22 cellular contexts compared by ENCODE assay signal in the genomic region with DNA sequence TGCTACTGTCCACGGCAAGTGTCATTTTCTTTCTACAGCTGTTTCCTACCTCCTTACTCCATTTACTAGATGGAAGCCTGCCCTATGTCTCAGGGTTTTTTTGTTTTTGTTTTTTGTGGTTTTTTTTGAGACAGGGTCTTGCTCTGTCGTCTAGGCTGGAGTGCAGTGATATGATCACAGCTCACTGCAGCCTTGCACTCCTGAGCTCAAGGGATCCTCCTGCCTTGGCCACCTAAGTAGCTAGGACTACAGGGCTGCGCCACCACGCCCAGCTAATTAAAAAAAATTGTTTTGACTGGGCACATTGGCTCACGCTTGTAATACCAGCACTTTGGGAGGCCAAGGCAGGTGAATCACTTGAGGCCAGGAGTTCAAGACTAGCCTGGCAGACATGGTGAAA. TPM values are rescaled to one million over a fixed set of nuclear protein-coding genes. Genes with fewer than 3 reads are reported as not detected.
DNase-seq lines count a peak whose midpoint lies in the region; ATAC-seq, FAIRE-seq and TF ChIP-seq lines count a peak whose summit lies in the region.
"Had no signal": no experiment of that assay in that cellular context is flagged by ENCODE, and none has a peak within 500 bp of the region (broad histone marks: within the 10 kb centered on the region; RNA-seq: fewer than 3 reads in every experiment).

No MANE protein-coding gene starts in this region.

- TF ChIP-seq CTCF in OCI-LY1 (IDR thresholded peaks at IDR 0.05; ENCODE audit: low read length) (no peak), K562 (IDR thresholded peaks at IDR 0.05 in 2 of 3, conservative IDR thresholded peaks at IDR 0.05 in 1 of 3; ENCODE audit: insufficient read depth in 2 of 3, low read depth in 1 of 3, low read length in 3 of 3) (no peak), neural progenitor cell (IDR thresholded peaks at IDR 0.05) (no peak)

- H3K36me3 ChIP-seq in OCI-LY1 (ENCODE audit: insufficient read depth, low read length) (no peaks in the 10 kb centered on the region), K562 (ENCODE audit: control insufficient read depth, insufficient read depth, low read length) (no peaks in the 10 kb centered on the region), neural progenitor cell (no peaks in the 10 kb centered on the region)
- H3K36me3 ChIP-seq: BE2C had no signal

- H2AFZ ChIP-seq in OCI-LY1 (ENCODE audit: low read length) = 0 out of 2 replicates have a peak overlapping the region, but pooled peaks have one; percentile 20
- peak overlapping the region; percentile 38; the same call in 1 of the 2 replicates for H2AFZ ChIP-seq in K562 (ENCODE audit: low read depth, low read length)
- H2AFZ ChIP-seq in neural progenitor cell (replicated peaks) = no peak overlapping the region
- H2AFZ ChIP-seq: GM23338 had no signal

- CTCF ChIA-PET in K562 (lab: Yijun Ruan, JAX; ENCODE audit: low intra/inter-chr PET ratio) = no interaction called here

- H3K36me3 Mint-ChIP-seq in neural progenitor cell = no peaks in the 10 kb centered on the region

- TF ChIP-seq EP300 in K562 (IDR thresholded peaks at IDR 0.05; ENCODE audit: low read length) = no peak

- H3K4me3 ChIP-seq in OCI-LY1 (ENCODE audit: low read depth, low read length, poor library complexity, severe bottlenecking) (no peak overlapping the region), K562 (no peak overlapping the region), neural progenitor cell (no peak overlapping the region)
- H3K4me3 ChIP-seq: GM23338 had no signal

- BruUV-seq in K562 (replicated peaks; lab: Mats Ljungman, UMichigan) = no TSS peak

- peaks cover 6% of the 10 kb centered on the region for H3K4me1 Mint-ChIP-seq in neural progenitor cell
- H3K4me1 Mint-ChIP-seq: GM23338 had no signal

- H3K27me3 ChIP-seq in OCI-LY1 (ENCODE audit: insufficient read depth, low read length) (no peaks in the 10 kb centered on the region), K562 (ENCODE audit: control insufficient read depth in 2 of 2, insufficient read depth in 2 of 2, low read length in 2 of 2) (no peaks in the 10 kb centered on the region), neural progenitor cell (no peaks in the 10 kb centered on the region)
- H3K27me3 ChIP-seq: BE2C had no signal

- no peak overlapping the region for H3K4me3 Mint-ChIP-seq in neural progenitor cell
- H3K4me3 Mint-ChIP-seq: CD4-positive, alpha-beta T cell; GM23338; HFFc6 had no signal

- no peak overlapping the region for H3K9ac ChIP-seq in OCI-LY1 (ENCODE audit: low read length)
- peak overlapping the region in 1 of 2 experiments; percentile 40; a peak in 1 of 4 replicates for H3K9ac ChIP-seq in K562 (ENCODE audit: insufficient read depth in 1 of 2, low read depth in 2 of 2, low read length in 2 of 2)
- no peak overlapping the region for H3K9ac ChIP-seq in neural progenitor cell

- no peak for TF ChIP-seq POLR2A in K562 (conservative IDR thresholded peaks at IDR 0.05)

- H3K4me2 ChIP-seq in OCI-LY1 (ENCODE audit: low read length) (no peak overlapping the region), K562 (ENCODE audit: insufficient read depth, low read length) (no peak overlapping the region), neural progenitor cell (no peak overlapping the region)
- H3K4me2 ChIP-seq: GM23338 had no signal

- no peaks in the 10 kb centered on the region for H3K79me2 ChIP-seq in OCI-LY1 (ENCODE audit: insufficient read depth, low read length)
- no peaks in the 10 kb centered on the region for H3K79me2 ChIP-seq in K562 (ENCODE audit: control insufficient read depth, insufficient read depth, low read length)
- H3K79me2 ChIP-seq in neural progenitor cell (ENCODE audit: low read depth) = no peaks in the 10 kb centered on the region

- peaks cover 6% of the 10 kb centered on the region for H3K9me3 Mint-ChIP-seq in neural progenitor cell
- H3K9me3 Mint-ChIP-seq: CD4-positive, alpha-beta T cell; GM23338 had no signal

- peak overlapping the region; percentile 53 for H3K27ac Mint-ChIP-seq in neural progenitor cell
- H3K27ac Mint-ChIP-seq: CD4-positive, alpha-beta T cell; GM23338; HFFc6 had no signal

- H4K20me1 ChIP-seq in OCI-LY1 (ENCODE audit: insufficient read depth, low read length) = no peaks in the 10 kb centered on the region
- no peaks in the 10 kb centered on the region for H4K20me1 ChIP-seq in K562 (replicated peaks; ENCODE audit: control insufficient read depth, insufficient read depth, low read length)
- no peaks in the 10 kb centered on the region for H4K20me1 ChIP-seq in neural progenitor cell (ENCODE audit: low read depth)

- ATAC-seq in K562 = peak; percentile 88
- ATAC-seq: GM23338, HCT116 had no signal

- FAIRE-seq in K562 (lab: Jason Lieb, UNC) = peak; percentile 84
- FAIRE-seq: A204.1, D721Med, GM12892, GM18507, H54, HTR-8/SVneo had no signal

- WGBS in K562 (ENCODE audit: insufficient coverage, low coverage, missing lambda C conversion rate) = 7% methylated on average over 5 of the region's 5 CpGs

- in situ Hi-C loops in K562 (cut with MboI) = no loop called here

- H3K9me1 ChIP-seq in K562 (ENCODE audit: control insufficient read depth, insufficient read depth, low read length) = no peaks in the 10 kb centered on the region

- H3K9me2 ChIP-seq in OCI-LY1 (ENCODE audit: low read depth, low read length) = no peaks in the 10 kb centered on the region

- peaks cover 4% of the 10 kb centered on the region for H3K27me3 Mint-ChIP-seq in neural progenitor cell (ENCODE audit: insufficient read depth, low read depth)
- H3K27me3 Mint-ChIP-seq: CD4-positive, alpha-beta T cell had no signal

- intact Hi-C loops in K562 (cut with micrococcal nuclease) = no loop called here

- peaks cover 4% of the 10 kb centered on the region for H3K4me1 ChIP-seq in OCI-LY1 (ENCODE audit: insufficient read depth, low read length, severe bottlenecking)
- peaks cover 2 to 6% of the 10 kb centered on the region in 2 experiments; a peak in 2 of 5 replicates for H3K4me1 ChIP-seq in K562 (replicated peaks in 1 of 2; ENCODE audit: control insufficient read depth in 2 of 2, insufficient read depth in 2 of 2, low read length in 2 of 2)
- H3K4me1 ChIP-seq in neural progenitor cell = no peaks in the 10 kb centered on the region
- H3K4me1 ChIP-seq: BE2C, Caco-2 had no signal

- DNase-seq in K562 (ENCODE audit: extremely low read depth in 1 of 4, low spot score in 3 of 4) (peak in 1 of 4 experiments; percentile 64), neural progenitor cell (ENCODE audit: low spot score) (no peak), Kasumi-1 (lab: John Stamatoyannopoulos, UW) (no peak), HCEC 1CT (no peak)
- DNase-seq in effector CD4-positive, alpha-beta T cell = no peak
- DNase-seq: ACHN; BE2C; CD4-positive, alpha-beta T cell; GDM1; HFFc6; IMR-90 had no signal

- POLR2A ChIA-PET in K562 (lab: Yijun Ruan, JAX) = interaction anchor here (0.6 to 3.5 kb wide), 3 partner anchors 26 to 58 kb away, joined by 3 to 29 read pairs (median 3); a partner anchor contains a TSS

- H3F3A ChIP-seq in OCI-LY1 (ENCODE audit: insufficient read depth, low read length) (no peaks in the 10 kb centered on the region), neural progenitor cell (ENCODE audit: low read depth) (no peaks in the 10 kb centered on the region)

- no peak for TF ChIP-seq RAD21 in K562 (CRISPR knock-in tag; conservative IDR thresholded peaks at IDR 0.05 in 1 of 2, IDR thresholded peaks at IDR 0.05 in 1 of 2)

- H3K27ac ChIP-seq in OCI-LY1 (ENCODE audit: low read depth, low read length, poor library complexity, severe bottlenecking) (no peak overlapping the region), K562 (ENCODE audit: extremely low read depth, low read depth, low read length) (no peak overlapping the region), neural progenitor cell (no peak overlapping the region)
- H3K27ac ChIP-seq: C4-2B had no signal

- peaks cover 7% of the 10 kb centered on the region; the same call in 1 of the 2 replicates for H3K9me3 ChIP-seq in OCI-LY1 (ENCODE audit: low read length)
- no peaks in the 10 kb centered on the region for H3K9me3 ChIP-seq in K562 (replicated peaks; ENCODE audit: control insufficient read depth, insufficient read depth, low read depth, low read length)
- no peaks in the 10 kb centered on the region for H3K9me3 ChIP-seq in neural progenitor cell (ENCODE audit: low read depth)
- H3K9me3 ChIP-seq: BE2C had no signal

RNA-seq across cellular contexts. Expression of a gene that starts 14.7 kb away (rescaled TPM):
- 9.3 and 22.8 TPM in 2 replicates for total RNA-seq in K562 (2011; cell fraction: chromatin; rRNA removed; ENCODE audit: low replicate concordance)
- total RNA-seq in K562 (2011; cell fraction: nucleolus; rRNA removed) = 15.7 and 17.7 TPM in 2 replicates
- total RNA-seq in K562 (2011; cell fraction: nucleoplasm; rRNA removed) = 10.5 and 14.7 TPM in 2 replicates
- total RNA-seq in K562 (2014; rRNA removed) (9.6 and 10.2 TPM in 2 replicates), K562 (2014; rRNA removed; fragmentation: Illumina TruSeq; extraction: Trizol) (7.1 and 7.4 TPM in 2 replicates), K562 (2015; rRNA removed; fragmentation: Illumina TruSeq; extraction: Trizol) (11.5 and 11.9 TPM in 2 replicates), K562 (2021) (7.7 and 8.6 TPM in 2 replicates), neural progenitor cell (ENCODE audit: low replicate concordance) (1,211 and 1,863 TPM in 2 replicates)
- polyA plus RNA-seq in K562 (2011; rRNA removed) (45.1 and 161 TPM in 2 replicates), K562 (2014; fragmentation: Illumina TruSeq; extraction: Trizol) (16.3 and 18.8 TPM in 2 replicates), K562 (2014; fragmentation: Nextera tagmentation; extraction: Ambion mirVana) (10 to 100 TPM; 23.7 to 24.2 TPM), K562 (2014; rRNA removed) (11.7 and 13.9 TPM in 2 replicates)
- polyA plus RNA-seq in K562 (2011; cell fraction: cytosol; rRNA removed) = 70.9 and 239 TPM in 2 replicates
- 21.0 and 76.7 TPM in 2 replicates for polyA plus RNA-seq in K562 (2011; cell fraction: nucleus; rRNA removed)
- 27.7 and 59.0 TPM in 2 replicates for polyA plus RNA-seq in K562 (2012)
- polyA minus RNA-seq in K562 (2011; rRNA and poly(A)+ RNA removed) = 35.5 and 78.6 TPM in 2 replicates
- 12.4 and 33.4 TPM in 2 replicates for polyA minus RNA-seq in K562 (2011; cell fraction: cytosol; rRNA and poly(A)+ RNA removed)
- polyA minus RNA-seq in K562 (2011; cell fraction: nucleus; rRNA and poly(A)+ RNA removed) = 6.2 and 22.2 TPM in 2 replicates

RNA-seq across cellular contexts. Expression of a gene that starts 43.0 kb away (rescaled TPM):
- total RNA-seq in K562 (2011; cell fraction: chromatin; rRNA removed; ENCODE audit: low replicate concordance) = 273 and 624 TPM in 2 replicates
- total RNA-seq in K562 (2011; cell fraction: nucleolus; rRNA removed) = 655 and 684 TPM in 2 replicates
- total RNA-seq in K562 (2011; cell fraction: nucleoplasm; rRNA removed) = 570 and 687 TPM in 2 replicates
- total RNA-seq in K562 (2014; rRNA removed) (2,537 and 3,283 TPM in 2 replicates), K562 (2014; rRNA removed; fragmentation: Illumina TruSeq; extraction: Trizol) (1,855 and 2,189 TPM in 2 replicates), K562 (2015; rRNA removed; fragmentation: Illumina TruSeq; extraction: Trizol) (2,518 and 2,541 TPM in 2 replicates), K562 (2021) (2,355 and 2,486 TPM in 2 replicates), neural progenitor cell (ENCODE audit: low replicate concordance) (2,741 and 4,208 TPM in 2 replicates)
- polyA plus RNA-seq in K562 (2011; rRNA removed) (4,368 and 5,240 TPM in 2 replicates), K562 (2014; fragmentation: Illumina TruSeq; extraction: Trizol) (4,050 and 4,598 TPM in 2 replicates), K562 (2014; fragmentation: Nextera tagmentation; extraction: Ambion mirVana) (1,000 to 10,000 TPM; 2,987 to 4,624 TPM), K562 (2014; rRNA removed) (2,628 and 3,157 TPM in 2 replicates)
- polyA plus RNA-seq in K562 (2011; cell fraction: cytosol; rRNA removed) = 7,988 and 8,273 TPM in 2 replicates
- 1,151 and 1,577 TPM in 2 replicates for polyA plus RNA-seq in K562 (2011; cell fraction: nucleus; rRNA removed)
- polyA plus RNA-seq in K562 (2012) = 2,363 and 2,763 TPM in 2 replicates
- polyA minus RNA-seq in K562 (2011; rRNA and poly(A)+ RNA removed) = 3,490 and 4,253 TPM in 2 replicates
- 1,607 and 1,713 TPM in 2 replicates for polyA minus RNA-seq in K562 (2011; cell fraction: cytosol; rRNA and poly(A)+ RNA removed)
- 401 and 714 TPM in 2 replicates for polyA minus RNA-seq in K562 (2011; cell fraction: nucleus; rRNA and poly(A)+ RNA removed)

Comparison
In these comparisons a context has a peak if more than half of its experiments do, and no peak if none do; other contexts are left out.
1. RNA of a gene that starts 14.7 kb away (total RNA-seq): 1,211 to 1,863 TPM in neural progenitor cell; 7.1 to 22.8 TPM in K562; every median in the first group is over 10 times any median in the second.